In genomic region chr2:202768284-202768683, GRCh38 we compare ENCODE assay signal across 15 cellular contexts.
"Had no signal": no experiment of that assay in that cellular context is flagged by ENCODE, and none has a peak within 500 bp of the region (broad histone marks: within the 10 kb centered on the region; RNA-seq: fewer than 3 reads in every experiment).

No MANE protein-coding gene starts in this region.

- H3K36me3 ChIP-seq: neutrophil had no signal

- H3K27me3 Mint-ChIP-seq: dendritic cell treated with granulocyte-macrophage colony-stimulating factor and Interleukin-4, amounts not matched to agents 40 ng/mL and 50 ng/mL, for 4 days had no signal

- H3K4me3 ChIP-seq: ascending aorta, lower lobe of right lung, tibial artery had no signal

- ATAC-seq: activated CD4-positive, CD25-positive, alpha-beta regulatory T cell treated with anti-CD3 and anti-CD28 coated beads, Interleukin-2, amount 50 U/mL, for 24 hours; lower lobe of right lung; stimulated activated effector memory CD8-positive, alpha-beta T cell treated with anti-CD3 and anti-CD28 coated beads, Interleukin-12 subunit alpha, Interleukin-12 subunit beta, amount 100 ng/mL, for 72 hours had no signal

- H3K9me3 Mint-ChIP-seq: dendritic cell treated with granulocyte-macrophage colony-stimulating factor and Interleukin-4, amounts not matched to agents 40 ng/mL and 50 ng/mL, for 4 days; stimulated activated effector memory CD8-positive, alpha-beta T cell treated with anti-CD3 and anti-CD28 coated beads, Interleukin-12 subunit alpha, Interleukin-12 subunit beta, amount 100 ng/mL, for 72 hours had no signal

- FAIRE-seq: bronchial epithelial cell, frontal cortex, urothelium cell line had no signal

- H3K4me1 ChIP-seq: ascending aorta, lower lobe of right lung, tibial artery had no signal

- H3K9me3 ChIP-seq: ascending aorta, lower lobe of right lung, neutrophil, tibial artery had no signal

- H3K4me1 Mint-ChIP-seq: stimulated activated effector memory CD8-positive, alpha-beta T cell treated with anti-CD3 and anti-CD28 coated beads, Interleukin-12 subunit alpha, Interleukin-12 subunit beta, amount 100 ng/mL, for 72 hours had no signal

- H3K27ac Mint-ChIP-seq: dendritic cell treated with granulocyte-macrophage colony-stimulating factor and Interleukin-4, amounts not matched to agents 40 ng/mL and 50 ng/mL, for 4 days; stimulated activated effector memory CD8-positive, alpha-beta T cell treated with anti-CD3 and anti-CD28 coated beads, Interleukin-12 subunit alpha, Interleukin-12 subunit beta, amount 100 ng/mL, for 72 hours had no signal

- H3K27me3 ChIP-seq: ascending aorta, neutrophil, tibial artery had no signal

- H3K27ac ChIP-seq: ascending aorta, lower lobe of right lung, neutrophil, tibial artery had no signal

- H3K4me3 Mint-ChIP-seq: dendritic cell treated with granulocyte-macrophage colony-stimulating factor and Interleukin-4, amounts not matched to agents 40 ng/mL and 50 ng/mL, for 4 days; stimulated activated effector memory CD8-positive, alpha-beta T cell treated with anti-CD3 and anti-CD28 coated beads, Interleukin-12 subunit alpha, Interleukin-12 subunit beta, amount 100 ng/mL, for 72 hours had no signal

- DNase-seq: activated gamma-delta T cell; head of caudate nucleus; kidney glomerular epithelial cell; lower lobe of right lung; stimulated activated CD4-positive, alpha-beta T cell treated with anti-CD3 and anti-CD28 coated beads, Interleukin-1b, Interleukin-23, amount 100 ng/mL, for 48 hours; T-helper 9 cell; tibial artery had no signal
